In the genomic region with DNA sequence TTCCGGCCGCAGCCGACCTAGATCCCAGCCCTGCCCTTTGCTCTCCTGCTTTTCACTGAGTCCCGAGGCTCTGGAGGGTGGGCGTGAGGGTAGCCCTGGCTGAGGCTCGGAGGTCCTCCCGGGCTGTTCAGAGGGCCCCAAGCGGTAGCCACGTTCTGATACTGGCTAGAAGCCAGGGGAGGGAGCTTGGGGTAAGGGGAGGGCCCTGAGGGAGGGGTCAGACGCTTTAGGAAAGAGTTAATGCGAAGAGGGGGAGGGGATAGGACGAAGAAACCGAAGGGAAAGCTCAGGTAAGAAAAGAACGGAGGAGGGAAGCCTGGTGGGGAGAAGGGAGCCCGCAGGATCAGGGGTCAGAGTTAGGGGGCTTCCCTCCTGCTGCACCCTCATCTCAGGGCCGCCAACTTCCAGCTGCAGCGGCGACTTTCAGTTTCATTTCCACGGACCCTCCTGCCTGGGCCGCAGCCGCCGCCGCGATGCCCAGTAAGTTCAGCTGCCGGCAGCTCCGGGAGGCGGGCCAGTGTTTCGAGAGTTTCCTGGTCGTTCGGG, we compare ENCODE assay signal across 8 cellular contexts. TPM values are rescaled to one million over a fixed set of nuclear protein-coding genes. Genes with fewer than 3 reads are reported as not detected.
DNase-seq lines count a peak whose midpoint lies in the region; ATAC-seq and TF ChIP-seq lines count a peak whose summit lies in the region.

A gene with protein sequence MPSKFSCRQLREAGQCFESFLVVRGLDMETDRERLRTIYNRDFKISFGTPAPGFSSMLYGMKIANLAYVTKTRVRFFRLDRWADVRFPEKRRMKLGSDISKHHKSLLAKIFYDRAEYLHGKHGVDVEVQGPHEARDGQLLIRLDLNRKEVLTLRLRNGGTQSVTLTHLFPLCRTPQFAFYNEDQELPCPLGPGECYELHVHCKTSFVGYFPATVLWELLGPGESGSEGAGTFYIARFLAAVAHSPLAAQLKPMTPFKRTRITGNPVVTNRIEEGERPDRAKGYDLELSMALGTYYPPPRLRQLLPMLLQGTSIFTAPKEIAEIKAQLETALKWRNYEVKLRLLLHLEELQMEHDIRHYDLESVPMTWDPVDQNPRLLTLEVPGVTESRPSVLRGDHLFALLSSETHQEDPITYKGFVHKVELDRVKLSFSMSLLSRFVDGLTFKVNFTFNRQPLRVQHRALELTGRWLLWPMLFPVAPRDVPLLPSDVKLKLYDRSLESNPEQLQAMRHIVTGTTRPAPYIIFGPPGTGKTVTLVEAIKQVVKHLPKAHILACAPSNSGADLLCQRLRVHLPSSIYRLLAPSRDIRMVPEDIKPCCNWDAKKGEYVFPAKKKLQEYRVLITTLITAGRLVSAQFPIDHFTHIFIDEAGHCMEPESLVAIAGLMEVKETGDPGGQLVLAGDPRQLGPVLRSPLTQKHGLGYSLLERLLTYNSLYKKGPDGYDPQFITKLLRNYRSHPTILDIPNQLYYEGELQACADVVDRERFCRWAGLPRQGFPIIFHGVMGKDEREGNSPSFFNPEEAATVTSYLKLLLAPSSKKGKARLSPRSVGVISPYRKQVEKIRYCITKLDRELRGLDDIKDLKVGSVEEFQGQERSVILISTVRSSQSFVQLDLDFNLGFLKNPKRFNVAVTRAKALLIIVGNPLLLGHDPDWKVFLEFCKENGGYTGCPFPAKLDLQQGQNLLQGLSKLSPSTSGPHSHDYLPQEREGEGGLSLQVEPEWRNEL (plus strand): TSS at position 220 of the 546 bp plus-strand sequence. CDS start 254 bp downstream, at position 474.

- peak within 1 kb of the TSS; percentile 88 for H3K4me3 ChIP-seq in HUES6 (ENCODE audit: low read depth, low read length)
- peak within 1 kb of the TSS; percentile 73 to 79 for H3K4me3 ChIP-seq in Panc1 (ENCODE audit: low read depth in 2 of 2, low read length in 2 of 2)

- H3K4me1 ChIP-seq in HUES6 (ENCODE audit: control insufficient read depth, insufficient read depth, low read length) (peaks cover 36% of the 10 kb centered on the region), Panc1 (ENCODE audit: control insufficient read depth, insufficient read depth, low read length) (peaks cover 24% of the 10 kb centered on the region)

- CTCF ChIA-PET in CD4-positive, alpha-beta T cell (lab: Charles Lee) = interaction anchor here (0.6 to 2.7 kb wide), 14 partner anchors 14 to 398 kb away, joined by 3 to 12 read pairs (median 4); partner anchors contain the start of genes CAPZA1, LRIG2 and PPM1J
- CTCF ChIA-PET in Panc1 (lab: Charles Lee) = no interaction called here

- peak within 1 kb of the TSS; percentile 65 for H3K27ac Mint-ChIP-seq in CD4-positive, alpha-beta T cell
- peak within 1 kb of the TSS; percentile 98 for H3K27ac Mint-ChIP-seq in activated T-helper 1 cell treated with anti-CD3 and anti-CD28 coated beads, Interleukin-12 subunit alpha, Interleukin-12 subunit beta, Interleukin-2, Interleukin-4 antibody, amounts not matched to agents 30 ng/mL and 10 ng/mL and 1 ng/mL, durations not matched to agents 14 hours and 24 hours and 36 hours
- peak within 1 kb of the TSS; percentile 91 to 97 (median 96) for H3K27ac Mint-ChIP-seq in naive thymus-derived CD8-positive, alpha-beta T cell
- peak within 1 kb of the TSS; percentile 98 to 99 for H3K27ac Mint-ChIP-seq in stimulated activated naive CD8-positive, alpha-beta T cell treated with anti-CD3 and anti-CD28 coated beads, Interleukin-15, amount 100 ng/mL, for 72 hours

- in situ Hi-C loops in Panc1 (cut with HindIII; ENCODE audit: low pct_unique_long_range_greater_than_20kb, low sequenced_read_pairs) = no loop called here

- intact Hi-C loops in CD4-positive, alpha-beta T cell (cut with DNase I, micrococcal nuclease) = loop anchor here (2.0 to 5.0 kb wide), 2 partner anchors 37 to 50 kb away; no protein-coding TSS in a partner anchor
- intact Hi-C loops in Panc1 (cut with micrococcal nuclease; ENCODE audit: unreplicated experiment) = no loop called here
- intact Hi-C loops in activated T-helper 1 cell treated with anti-CD3 and anti-CD28 coated beads, Interleukin-12 subunit alpha, Interleukin-12 subunit beta, Interleukin-2, Interleukin-4 antibody, amounts not matched to agents 30 ng/mL and 10 ng/mL and 1 ng/mL, durations not matched to agents 14 hours and 24 hours and 36 hours (cut with micrococcal nuclease) = loop anchor here (1.0 to 10.0 kb wide), 3 partner anchors 31 to 170 kb away; partner anchors contain the start of genes CAPZA1, ST7L and WNT2B

- ATAC-seq in CD4-positive, alpha-beta T cell (ENCODE audit: poor library complexity) = peak; percentile 55
- ATAC-seq in GM21360 (IDR thresholded peaks at IDR 0.05; ENCODE audit: unreplicated experiment) = peak; percentile 47
- peak; percentile 87 for ATAC-seq in Panc1
- peak; percentile 63 to 70 for ATAC-seq in naive thymus-derived CD8-positive, alpha-beta T cell
- peak; percentile 83 for ATAC-seq in stimulated activated naive CD8-positive, alpha-beta T cell treated with anti-CD3 and anti-CD28 coated beads, Interleukin-15, amount 100 ng/mL, for 72 hours

- POLR2A ChIA-PET in CD4-positive, alpha-beta T cell (lab: Charles Lee) = interaction anchor here (0.8 to 4.7 kb wide), 16 partner anchors 9 to 399 kb away, joined by 3 to 134 read pairs (median 5); partner anchors contain the start of genes CAPZA1, LRIG2, PPM1J and RHOC
- POLR2A ChIA-PET in Panc1 (lab: Charles Lee) = interaction anchor here (0.6 kb wide), 1 partner anchor 14 kb away, joined by 5 read pairs; no protein-coding TSS in a partner anchor
- POLR2A ChIA-PET in naive thymus-derived CD8-positive, alpha-beta T cell (lab: Charles Lee) = interaction anchor here (0.9 to 3.9 kb wide), 13 partner anchors 10 to 1838 kb away, joined by 3 to 61 read pairs (median 5); partner anchors contain the start of genes CAPZA1, LRIG2, PPM1J and ST7L

- no peaks in the 10 kb centered on the region for H3K9me3 Mint-ChIP-seq in CD4-positive, alpha-beta T cell
- no peaks in the 10 kb centered on the region for H3K9me3 Mint-ChIP-seq in activated T-helper 1 cell treated with anti-CD3 and anti-CD28 coated beads, Interleukin-12 subunit alpha, Interleukin-12 subunit beta, Interleukin-2, Interleukin-4 antibody, amounts not matched to agents 30 ng/mL and 10 ng/mL and 1 ng/mL, durations not matched to agents 14 hours and 24 hours and 36 hours
- H3K9me3 Mint-ChIP-seq in naive thymus-derived CD8-positive, alpha-beta T cell = no peaks in the 10 kb centered on the region
- no peaks in the 10 kb centered on the region for H3K9me3 Mint-ChIP-seq in stimulated activated naive CD8-positive, alpha-beta T cell treated with anti-CD3 and anti-CD28 coated beads, Interleukin-15, amount 100 ng/mL, for 72 hours

- TF ChIP-seq CTCF in CD4-positive, alpha-beta T cell (IDR thresholded peaks at IDR 0.05) = no peak
- TF ChIP-seq CTCF in Panc1 (IDR thresholded peaks at IDR 0.05) = no peak

- H3K4me3 Mint-ChIP-seq in CD4-positive, alpha-beta T cell = peak within 1 kb of the TSS; percentile 98
- peak within 1 kb of the TSS; percentile 97 for H3K4me3 Mint-ChIP-seq in activated T-helper 1 cell treated with anti-CD3 and anti-CD28 coated beads, Interleukin-12 subunit alpha, Interleukin-12 subunit beta, Interleukin-2, Interleukin-4 antibody, amounts not matched to agents 30 ng/mL and 10 ng/mL and 1 ng/mL, durations not matched to agents 14 hours and 24 hours and 36 hours
- peak within 1 kb of the TSS; percentile 91 to 99 (median 96) for H3K4me3 Mint-ChIP-seq in naive thymus-derived CD8-positive, alpha-beta T cell
- peak within 1 kb of the TSS; percentile 97 to 99 for H3K4me3 Mint-ChIP-seq in stimulated activated naive CD8-positive, alpha-beta T cell treated with anti-CD3 and anti-CD28 coated beads, Interleukin-15, amount 100 ng/mL, for 72 hours

- no peaks in the 10 kb centered on the region for H3K27me3 ChIP-seq in CD4-positive, alpha-beta T cell (ENCODE audit: control insufficient read depth, insufficient read depth, low read length)
- peaks cover 24% of the 10 kb centered on the region for H3K27me3 ChIP-seq in HUES6 (ENCODE audit: control insufficient read depth, insufficient read depth, low read length)
- no peaks in the 10 kb centered on the region for H3K27me3 ChIP-seq in Panc1 (ENCODE audit: control insufficient read depth, insufficient read depth, low read length)

- H3K36me3 ChIP-seq in HUES6 (ENCODE audit: control insufficient read depth, insufficient read depth, low read length) (peaks cover 22% of the 10 kb centered on the region), Panc1 (ENCODE audit: control insufficient read depth, insufficient read depth, low read length) (no peaks in the 10 kb centered on the region; the same call in 1 of the 2 replicates)

- H3K4me1 Mint-ChIP-seq in CD4-positive, alpha-beta T cell (ENCODE audit: low read depth) = peaks cover 69% of the 10 kb centered on the region
- peaks cover 61% of the 10 kb centered on the region for H3K4me1 Mint-ChIP-seq in activated T-helper 1 cell treated with anti-CD3 and anti-CD28 coated beads, Interleukin-12 subunit alpha, Interleukin-12 subunit beta, Interleukin-2, Interleukin-4 antibody, amounts not matched to agents 30 ng/mL and 10 ng/mL and 1 ng/mL, durations not matched to agents 14 hours and 24 hours and 36 hours (ENCODE audit: low read depth)
- H3K4me1 Mint-ChIP-seq in naive thymus-derived CD8-positive, alpha-beta T cell = peaks cover 43 to 61% (median 51%) of the 10 kb centered on the region in 4 donors
- H3K4me1 Mint-ChIP-seq in stimulated activated naive CD8-positive, alpha-beta T cell treated with anti-CD3 and anti-CD28 coated beads, Interleukin-15, amount 100 ng/mL, for 72 hours = peaks cover 53% of the 10 kb centered on the region

- H3K27ac ChIP-seq in CD4-positive, alpha-beta T cell (ENCODE audit: low read depth, low read length) = peak within 1 kb of the TSS; percentile 68
- H3K27ac ChIP-seq in HUES6 (ENCODE audit: low read depth, low read length) (peak within 1 kb of the TSS; percentile 78; the same call in 1 of the 2 replicates), Panc1 (ENCODE audit: low read length) (peak within 1 kb of the TSS; percentile 84)

- no TSS peak for BruUV-seq in Panc1 (replicated peaks; lab: Mats Ljungman, UMichigan)

- H3K9me3 ChIP-seq in CD4-positive, alpha-beta T cell (ENCODE audit: control insufficient read depth, low read length) = no peaks in the 10 kb centered on the region
- H3K9me3 ChIP-seq in HUES6 (ENCODE audit: control insufficient read depth, insufficient read depth, low read depth, low read length) (no peaks in the 10 kb centered on the region), Panc1 (ENCODE audit: control insufficient read depth, insufficient read depth, low read depth, low read length) (no peaks in the 10 kb centered on the region)

- peaks cover 40% of the 10 kb centered on the region for H3K36me3 Mint-ChIP-seq in CD4-positive, alpha-beta T cell (ENCODE audit: low read depth)
- H3K36me3 Mint-ChIP-seq in activated T-helper 1 cell treated with anti-CD3 and anti-CD28 coated beads, Interleukin-12 subunit alpha, Interleukin-12 subunit beta, Interleukin-2, Interleukin-4 antibody, amounts not matched to agents 30 ng/mL and 10 ng/mL and 1 ng/mL, durations not matched to agents 14 hours and 24 hours and 36 hours (ENCODE audit: low read depth) = peaks cover 52% of the 10 kb centered on the region
- peaks cover 0 to 26% (median 7%) of the 10 kb centered on the region in 3 donors for H3K36me3 Mint-ChIP-seq in naive thymus-derived CD8-positive, alpha-beta T cell

- no peaks in the 10 kb centered on the region for H3K27me3 Mint-ChIP-seq in CD4-positive, alpha-beta T cell
- no peaks in the 10 kb centered on the region for H3K27me3 Mint-ChIP-seq in activated T-helper 1 cell treated with anti-CD3 and anti-CD28 coated beads, Interleukin-12 subunit alpha, Interleukin-12 subunit beta, Interleukin-2, Interleukin-4 antibody, amounts not matched to agents 30 ng/mL and 10 ng/mL and 1 ng/mL, durations not matched to agents 14 hours and 24 hours and 36 hours (ENCODE audit: insufficient read depth)
- H3K27me3 Mint-ChIP-seq in naive thymus-derived CD8-positive, alpha-beta T cell = no peaks in the 10 kb centered on the region
- H3K27me3 Mint-ChIP-seq in stimulated activated naive CD8-positive, alpha-beta T cell treated with anti-CD3 and anti-CD28 coated beads, Interleukin-15, amount 100 ng/mL, for 72 hours = no peaks in the 10 kb centered on the region

- H3K9ac ChIP-seq in HUES6 (ENCODE audit: low read length) = peak within 1 kb of the TSS; percentile 89

- DNase-seq in CD4-positive, alpha-beta T cell = peak; percentile 31 to 63 (median 39)
- DNase-seq in Panc1 (ENCODE audit: low read depth, low spot score) = peak; percentile 20
- DNase-seq in activated T-helper 1 cell treated with anti-CD3 and anti-CD28 coated beads, Interleukin-12 subunit alpha, Interleukin-12 subunit beta, Interleukin-2, Interleukin-4 antibody, amounts not matched to agents 30 ng/mL and 10 ng/mL and 1 ng/mL, durations not matched to agents 14 hours and 24 hours and 36 hours (ENCODE audit: low spot score) = peak; percentile 59
- peak; percentile 66 for DNase-seq in fibroblast of gingiva (ENCODE audit: low read depth)
- DNase-seq in naive thymus-derived CD8-positive, alpha-beta T cell = peak; percentile 37 to 75 (median 56)
- peak; percentile 57 to 71 for DNase-seq in stimulated activated naive CD8-positive, alpha-beta T cell treated with anti-CD3 and anti-CD28 coated beads, Interleukin-15, amount 100 ng/mL, for 72 hours

RNA-seq across cellular contexts. Expression of the gene that starts here (rescaled TPM):
- total RNA-seq in CD4-positive, alpha-beta T cell = 10 to 100 TPM; 80.6 to 89.3 TPM
- total RNA-seq in Panc1 (2021; ENCODE audit: unreplicated experiment) = 106 TPM
- polyA plus RNA-seq in Panc1 (2012; ENCODE audit: insufficient read length) = 88.0 TPM
- total RNA-seq in activated T-helper 1 cell treated with anti-CD3 and anti-CD28 coated beads, Interleukin-12 subunit alpha, Interleukin-12 subunit beta, Interleukin-2, Interleukin-4 antibody, amounts not matched to agents 30 ng/mL and 10 ng/mL and 1 ng/mL, durations not matched to agents 14 hours and 24 hours and 36 hours = 64.6 and 66.2 TPM in 2 replicates
- 10 to 100 TPM; 84.2 to 89.9 TPM for total RNA-seq in naive thymus-derived CD8-positive, alpha-beta T cell
- 10 to 100 TPM; 24.7 to 40.4 (median 29.5) TPM for polyA plus RNA-seq in naive thymus-derived CD8-positive, alpha-beta T cell

Comparison
In these comparisons a context has a peak if more than half of its experiments do, and no peak if none do; other contexts are left out.
1. Peak in every context shown above with its lines: DNase-seq, ATAC-seq, H3K4me3 ChIP-seq and H3K27ac ChIP-seq.